ENCODE assay signal across 14 cellular contexts in the genomic region with DNA sequence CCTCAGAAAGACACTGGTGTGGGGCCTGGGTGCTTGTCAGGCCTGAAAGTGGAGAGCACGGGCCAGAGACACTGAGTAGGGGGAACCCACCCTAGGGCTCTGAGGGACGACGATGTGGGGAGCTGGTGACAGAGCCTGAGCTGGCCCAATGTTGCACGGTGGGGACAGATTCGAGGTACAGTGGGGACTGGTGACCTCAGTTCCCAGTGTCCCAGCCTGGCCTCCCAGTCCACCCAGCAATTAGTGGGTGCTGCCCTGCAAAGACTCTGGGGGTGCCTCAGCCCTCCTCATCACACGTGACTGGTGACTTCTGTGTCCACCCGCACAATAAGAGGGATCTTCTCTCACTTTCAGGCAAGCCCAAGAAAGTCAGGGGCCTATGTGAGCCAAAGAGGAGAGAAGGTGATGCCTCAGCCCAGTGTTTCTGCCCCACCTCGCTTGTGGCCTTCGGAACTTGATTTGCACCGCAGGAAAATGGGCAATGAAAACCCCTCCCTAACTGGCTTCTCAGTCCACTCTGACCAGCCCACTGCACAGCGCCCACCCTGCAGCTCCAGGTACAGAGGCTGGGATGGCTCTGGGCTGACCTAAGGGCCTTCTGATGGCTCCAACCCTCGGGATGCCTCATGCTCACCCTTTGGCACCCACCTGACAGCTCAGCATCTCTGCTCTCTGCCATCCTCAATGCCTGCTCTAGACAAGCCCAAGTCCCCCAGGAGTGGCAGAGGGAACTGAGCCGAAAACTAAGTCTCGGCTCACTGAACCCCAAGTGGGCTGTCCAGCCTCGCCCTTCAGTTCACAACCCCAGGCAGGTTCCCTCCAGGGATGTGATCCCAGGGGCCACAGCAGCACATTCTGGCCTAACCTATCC. TPM values are rescaled to one million over a fixed set of nuclear protein-coding genes. Genes with fewer than 3 reads are reported as not detected.
A peak's percentile ranks its signal among the peaks of the same experiment; 100 is the strongest.
DNase-seq lines count a peak whose midpoint lies in the region; ATAC-seq, FAIRE-seq and TF ChIP-seq lines count a peak whose summit lies in the region.
"Not testable (repeated sequence)": the region's sequence is repeated elsewhere in the genome, so short reads cannot be mapped to it uniquely, and the experiment has no call there.
"Had no signal": no experiment of that assay in that cellular context is flagged by ENCODE, and none has a peak within 500 bp of the region (broad histone marks: within the 10 kb centered on the region; RNA-seq: fewer than 3 reads in every experiment).

No MANE protein-coding gene starts in this region.

- not testable (repeated sequence) for TF ChIP-seq CTCF in heart left ventricle (IDR thresholded peaks at IDR 0.05); HepG2 (CRISPR knock-in tag; IDR thresholded peaks at IDR 0.05)

- BruUV-seq in HepG2 (replicated peaks; lab: Mats Ljungman, UMichigan), result not testable (repeated sequence)

- H3K9ac ChIP-seq in HepG2 (ENCODE audit: insufficient read depth, low read depth, low read length), result not testable (repeated sequence)

- in situ Hi-C loops in HepG2 (cut with HindIII; ENCODE audit: extremely low pct_ligation_motif_present, low pct_unique_long_range_greater_than_20kb), result not testable (repeated sequence)

- not testable (repeated sequence) for TF ChIP-seq RAD21 in HepG2 (CRISPR knock-in tag; IDR thresholded peaks at IDR 0.05)

- not testable (repeated sequence) for H3K36me3 Mint-ChIP-seq in activated naive CD8-positive, alpha-beta T cell treated with anti-CD3 and anti-CD28 coated beads, Interleukin-2, amount 50 U/mL, for 24 hours (ENCODE audit: low read depth); natural killer cell treated with Interleukin-12 subunit alpha and Interleukin-12 subunit beta and Interleukin-15 and Interleukin-18, amount 100 ng/mL, for 72 hours; stimulated activated memory B cell treated with anti-CD40 and anti-IgM and Interleukin-4, amounts not matched to agents 10 μg/mL and 1 μg/mL and 100 μg/mL, for 72 hours

- not testable (repeated sequence) for DNase-seq in activated naive CD8-positive, alpha-beta T cell treated with anti-CD3 and anti-CD28 coated beads, Interleukin-2, amount 50 U/mL, for 24 hours; HepG2 (ENCODE audit: low spot score); natural killer cell treated with Interleukin-12 subunit alpha and Interleukin-12 subunit beta and Interleukin-15 and Interleukin-18, amount 100 ng/mL, for 72 hours (ENCODE audit: low spot score); aorta
- peak in 1 of 5 donors; percentile 29 for DNase-seq in heart left ventricle

- not testable (repeated sequence) for TF ChIP-seq EP300 in HepG2 (IDR thresholded peaks at IDR 0.05; ENCODE audit: low read depth in 2 of 2, low read length in 2 of 2); HepG2 (CRISPR knock-in tag; IDR thresholded peaks at IDR 0.05; ENCODE audit: borderline replicate concordance)

- ATAC-seq in GM18907 (IDR thresholded peaks at IDR 0.05; ENCODE audit: unreplicated experiment), result peak; percentile 36
- peak; percentile 47; the same call in 2 of the 3 replicates for ATAC-seq in SK-N-SH treated with all-trans-retinoic acid at 6 μM for 48 hours
- peak; percentile 43 for ATAC-seq in activated naive CD8-positive, alpha-beta T cell treated with anti-CD3 and anti-CD28 coated beads, Interleukin-2, amount 50 U/mL, for 24 hours
- peak in 3 of 4 donors; percentile 34 to 63 (median 34) for ATAC-seq in heart left ventricle
- ATAC-seq in HepG2, result peak; percentile 59
- peak; percentile 50 to 59 for ATAC-seq in natural killer cell treated with Interleukin-12 subunit alpha and Interleukin-12 subunit beta and Interleukin-15 and Interleukin-18, amount 100 ng/mL, for 72 hours
- ATAC-seq in stimulated activated memory B cell treated with anti-CD40 and anti-IgM and Interleukin-4, amounts not matched to agents 10 μg/mL and 1 μg/mL and 100 μg/mL, for 72 hours, result peak; percentile 54
- peak; percentile 41 for ATAC-seq in aorta (ENCODE audit: low FRiP score)

- H3K4me1 Mint-ChIP-seq in activated naive CD8-positive, alpha-beta T cell treated with anti-CD3 and anti-CD28 coated beads, Interleukin-2, amount 50 U/mL, for 24 hours; natural killer cell treated with Interleukin-12 subunit alpha and Interleukin-12 subunit beta and Interleukin-15 and Interleukin-18, amount 100 ng/mL, for 72 hours (ENCODE audit: low read depth in 2 of 2); stimulated activated memory B cell treated with anti-CD40 and anti-IgM and Interleukin-4, amounts not matched to agents 10 μg/mL and 1 μg/mL and 100 μg/mL, for 72 hours: not testable (repeated sequence)

- not testable (repeated sequence) for H3K4me1 ChIP-seq in heart left ventricle; HepG2 (ENCODE audit: insufficient read depth, low read length); aorta (ENCODE audit: control insufficient read depth in 1 of 2, insufficient read depth in 2 of 2, low read length in 2 of 2)

- H3K27ac Mint-ChIP-seq in activated naive CD8-positive, alpha-beta T cell treated with anti-CD3 and anti-CD28 coated beads, Interleukin-2, amount 50 U/mL, for 24 hours; natural killer cell treated with Interleukin-12 subunit alpha and Interleukin-12 subunit beta and Interleukin-15 and Interleukin-18, amount 100 ng/mL, for 72 hours; stimulated activated memory B cell treated with anti-CD40 and anti-IgM and Interleukin-4, amounts not matched to agents 10 μg/mL and 1 μg/mL and 100 μg/mL, for 72 hours: not testable (repeated sequence)

- not testable (repeated sequence) for H3K27me3 ChIP-seq in heart left ventricle; HepG2 (ENCODE audit: control insufficient read depth in 1 of 2, insufficient read depth in 2 of 2, low read length in 2 of 2); aorta (ENCODE audit: control insufficient read depth in 1 of 2, insufficient read depth in 2 of 2, low read length in 1 of 2)

- TF ChIP-seq POLR2A in heart left ventricle (IDR thresholded peaks at IDR 0.05); HepG2 (IDR thresholded peaks at IDR 0.05; ENCODE audit: insufficient read depth in 1 of 2, low read depth in 2 of 2, low read length in 2 of 2): not testable (repeated sequence)

- H3K4me3 ChIP-seq in heart left ventricle; HepG2 (replicated peaks in 1 of 3; ENCODE audit: insufficient read depth in 1 of 3, low read depth in 2 of 3, low read length in 3 of 3); aorta (ENCODE audit: low read length in 2 of 2): not testable (repeated sequence)

- not testable (repeated sequence) for H3K9me3 Mint-ChIP-seq in activated naive CD8-positive, alpha-beta T cell treated with anti-CD3 and anti-CD28 coated beads, Interleukin-2, amount 50 U/mL, for 24 hours; natural killer cell treated with Interleukin-12 subunit alpha and Interleukin-12 subunit beta and Interleukin-15 and Interleukin-18, amount 100 ng/mL, for 72 hours; stimulated activated memory B cell treated with anti-CD40 and anti-IgM and Interleukin-4, amounts not matched to agents 10 μg/mL and 1 μg/mL and 100 μg/mL, for 72 hours

- H3K27me3 Mint-ChIP-seq in activated naive CD8-positive, alpha-beta T cell treated with anti-CD3 and anti-CD28 coated beads, Interleukin-2, amount 50 U/mL, for 24 hours; natural killer cell treated with Interleukin-12 subunit alpha and Interleukin-12 subunit beta and Interleukin-15 and Interleukin-18, amount 100 ng/mL, for 72 hours; stimulated activated memory B cell treated with anti-CD40 and anti-IgM and Interleukin-4, amounts not matched to agents 10 μg/mL and 1 μg/mL and 100 μg/mL, for 72 hours: not testable (repeated sequence)

- WGBS in heart left ventricle, 4 donors, result 84 to 96% methylated on average over 3 of the region's 15 CpGs; no CpG with 5 or more reads in 2 of the 4 donors
- WGBS in HepG2 (ENCODE audit: low lambda C conversion rate), result 57% methylated on average over 2 of the region's 15 CpGs
- WGBS in aorta, 2 donors, result 88 to 100% methylated on average over 3 of the region's 15 CpGs

- not testable (repeated sequence) for H3K4me2 ChIP-seq in HepG2 (ENCODE audit: low read depth, low read length)

- H3K4me3 Mint-ChIP-seq in activated naive CD8-positive, alpha-beta T cell treated with anti-CD3 and anti-CD28 coated beads, Interleukin-2, amount 50 U/mL, for 24 hours; natural killer cell treated with Interleukin-12 subunit alpha and Interleukin-12 subunit beta and Interleukin-15 and Interleukin-18, amount 100 ng/mL, for 72 hours; stimulated activated memory B cell treated with anti-CD40 and anti-IgM and Interleukin-4, amounts not matched to agents 10 μg/mL and 1 μg/mL and 100 μg/mL, for 72 hours: not testable (repeated sequence)

- intact Hi-C loops in heart left ventricle (cut with DNase I); HepG2 (cut with micrococcal nuclease; ENCODE audit: unreplicated experiment); aorta (cut with DNase I): not testable (repeated sequence)

- H3K79me2 ChIP-seq in HepG2 (ENCODE audit: insufficient read depth, low read length), result not testable (repeated sequence)

- not testable (repeated sequence) for H2AFZ ChIP-seq in HepG2 (ENCODE audit: low read length)

- H3K27ac ChIP-seq in heart left ventricle; HepG2 (ENCODE audit: extremely low read length, insufficient read depth, low read length); aorta (ENCODE audit: low read depth in 1 of 2, low read length in 2 of 2): not testable (repeated sequence)

- POLR2A ChIA-PET in HepG2 (lab: Yijun Ruan, JAX), result not testable (repeated sequence)

- not testable (repeated sequence) for H4K20me1 ChIP-seq in HepG2 (ENCODE audit: insufficient read depth, low read length)

- FAIRE-seq in HepG2 (lab: Jason Lieb, UNC), result not testable (repeated sequence)

- H3K9me3 ChIP-seq in heart left ventricle; HepG2 (ENCODE audit: low read length); aorta (ENCODE audit: control insufficient read depth, low read length): not testable (repeated sequence)

- H3K36me3 ChIP-seq in heart left ventricle; HepG2 (replicated peaks in 1 of 2; ENCODE audit: control insufficient read depth in 1 of 2, insufficient read depth in 2 of 2, low read length in 2 of 2); aorta (ENCODE audit: control insufficient read depth in 1 of 2, insufficient read depth in 2 of 2, low read length in 1 of 2): not testable (repeated sequence)

- CTCF ChIA-PET in HepG2 (lab: Yijun Ruan, JAX; ENCODE audit: low intra/inter-chr PET ratio, low total read pairs), result not testable (repeated sequence)

RNA-seq across cellular contexts. Expression of gene TUBB8, which starts 36.4 kb away (rescaled TPM):
- total RNA-seq in heart left ventricle (not detected), HepG2 (2016; rRNA removed; fragmentation: Illumina TruSeq; extraction: Trizol) (0.24 and 0.31 TPM in 2 replicates), aorta (not detected)
- polyA plus RNA-seq in heart left ventricle (under 1 TPM in 1 of 2 donors, not detected in 1; 0.06 TPM), HepG2 (2011; rRNA removed) (0.26 and 0.50 TPM in 2 replicates), aorta (not detected)
- not detected in 2 replicates for total RNA-seq in HepG2 (2016; cell fraction: cytosol; rRNA removed; fragmentation: Illumina TruSeq; extraction: Trizol; ENCODE audit: low read depth)
- total RNA-seq in HepG2 (2016; cell fraction: insoluble cytoplasmic fraction; rRNA removed; fragmentation: Illumina TruSeq; extraction: Trizol), result not detected in 2 replicates
- 0.24 and 0.25 TPM in 2 replicates for total RNA-seq in HepG2 (2016; cell fraction: membrane; rRNA removed; fragmentation: Illumina TruSeq; extraction: Trizol)
- total RNA-seq in HepG2 (2016; cell fraction: nucleus; rRNA removed; fragmentation: Illumina TruSeq; extraction: Trizol), result not detected in 2 replicates
- 0.08 and 0.15 TPM in 2 replicates for polyA plus RNA-seq in HepG2 (2011; cell fraction: cytosol; rRNA removed)
- polyA plus RNA-seq in HepG2 (2011; cell fraction: nucleus; rRNA removed), result 0.31 and 0.45 TPM in 2 replicates
- polyA plus RNA-seq in HepG2 (2012), result 0.12 and 0.58 TPM in 2 replicates
- polyA plus RNA-seq in HepG2 (2016; cell fraction: cytosol; fragmentation: Illumina TruSeq; extraction: Trizol; ENCODE audit: low read depth), result not detected in 2 replicates
- not detected in 2 replicates for polyA plus RNA-seq in HepG2 (2016; cell fraction: insoluble cytoplasmic fraction; fragmentation: Illumina TruSeq; extraction: Trizol; ENCODE audit: low read depth)
- 0.14 TPM in 1 of 2 replicates, not detected in the other for polyA plus RNA-seq in HepG2 (2016; cell fraction: membrane; fragmentation: Illumina TruSeq; extraction: Trizol; ENCODE audit: low read depth)
- polyA plus RNA-seq in HepG2 (2016; cell fraction: nucleus; fragmentation: Illumina TruSeq; extraction: Trizol; ENCODE audit: insufficient read depth, low read depth), result 0.55 TPM in 1 of 2 replicates, not detected in the other
- polyA minus RNA-seq in HepG2 (2011; rRNA and poly(A)+ RNA removed; ENCODE audit: low replicate concordance), result not detected in 2 replicates
- polyA minus RNA-seq in HepG2 (2011; cell fraction: cytosol; rRNA and poly(A)+ RNA removed), result not detected in 2 replicates
- polyA minus RNA-seq in HepG2 (2011; cell fraction: nucleus; rRNA and poly(A)+ RNA removed), result not detected in 2 replicates
- not detected for total RNA-seq in natural killer cell treated with Interleukin-12 subunit alpha and Interleukin-12 subunit beta and Interleukin-15 and Interleukin-18, amount 100 ng/mL, for 72 hours
- total RNA-seq: A172; CD4-positive, CD25-positive, alpha-beta regulatory T cell; GM23248; OCI-LY7; Peyer's patch had no signal
- polyA plus RNA-seq: AG04450; CD4-positive, CD25-positive, alpha-beta regulatory T cell; GM23248 had no signal
